ENCODE assay signal across 18 cellular contexts in genomic region chr10:130786365-130786966, GRCh38.
DNase-seq lines count a peak whose midpoint lies in the region; FAIRE-seq and TF ChIP-seq lines count a peak whose summit lies in the region.
"Had no signal": no experiment of that assay in that cellular context is flagged by ENCODE, and none has a peak within 500 bp of the region (broad histone marks: within the 10 kb centered on the region; RNA-seq: fewer than 3 reads in every experiment).

No MANE protein-coding gene starts in this region.

- no peak overlapping the region for H3K4me3 ChIP-seq in kidney (ENCODE audit: low read length in 2 of 2)
- H3K4me3 ChIP-seq in neuronal stem cell (ENCODE audit: low read length in 2 of 2): no peak overlapping the region
- H3K4me3 ChIP-seq: GM23248 had no signal

- H2BK5ac ChIP-seq in neuronal stem cell (ENCODE audit: low read length): no peak overlapping the region

- H2BK15ac ChIP-seq in neuronal stem cell (ENCODE audit: low read length): no peak overlapping the region

- H3K4me2 ChIP-seq in neuronal stem cell (ENCODE audit: insufficient read depth, low read length, poor library complexity, severe bottlenecking): no peak overlapping the region

- FAIRE-seq in kidney (lab: Jason Lieb, UNC): no peak
- FAIRE-seq: G401.6, GM12892, H1 had no signal

- peak overlapping the region; percentile 65 for H3K23ac ChIP-seq in neuronal stem cell (ENCODE audit: low read depth, low read length, poor library complexity)

- DNase-seq in kidney: peak; percentile 36
- no peak for DNase-seq in neuronal stem cell (ENCODE audit: low spot score)
- no peak for DNase-seq in kidney glomerular epithelial cell (lab: John Stamatoyannopoulos, UW)
- DNase-seq in cerebellar cortex (ENCODE audit: low spot score): no peak
- no peak for DNase-seq in RKO (ENCODE audit: low spot score)
- no peak for DNase-seq in SKM-1 treated with dmso at 0.1 percent for 144 hours (lab: John Stamatoyannopoulos, UW; ENCODE audit: unreplicated experiment)
- DNase-seq: C1 segment of cervical spinal cord; Caco-2; CD4-positive, CD25-positive, alpha-beta regulatory T cell; CD8-positive, alpha-beta T cell; DMS153; DND-41; GM23248; H9 had no signal

- no peaks in the 10 kb centered on the region for H3K9me3 ChIP-seq in kidney (ENCODE audit: control insufficient read depth in 1 of 2, low read length in 2 of 2)
- peaks cover 0 to 11% of the 10 kb centered on the region in 2 donors for H3K9me3 ChIP-seq in neuronal stem cell (replicated peaks in 1 of 2; ENCODE audit: control insufficient read depth in 2 of 2, insufficient read depth in 1 of 2, low read depth in 1 of 2, low read length in 2 of 2)
- H3K9me3 ChIP-seq: Caco-2 had no signal

- H4K91ac ChIP-seq in neuronal stem cell (ENCODE audit: low read depth, low read length, poor library complexity): no peak overlapping the region

- H3K14ac ChIP-seq in neuronal stem cell (ENCODE audit: low read length): no peak overlapping the region

- no peak overlapping the region for H2AFZ ChIP-seq in neuronal stem cell (ENCODE audit: low read length)
- H2AFZ ChIP-seq: GM23248 had no signal

- peak overlapping the region; percentile 44 for H3K18ac ChIP-seq in neuronal stem cell (ENCODE audit: low read length)

- peaks cover 0 to 2% (median 0%) of the 10 kb centered on the region in 3 experiments for H3K27me3 ChIP-seq in neuronal stem cell (ENCODE audit: control insufficient read depth in 3 of 3, insufficient read depth in 3 of 3, low read depth in 1 of 3, low read length in 3 of 3)

- no peak overlapping the region for H2BK12ac ChIP-seq in neuronal stem cell (ENCODE audit: low read length)

- peaks cover 7% of the 10 kb centered on the region for H3K79me1 ChIP-seq in neuronal stem cell (ENCODE audit: low read depth, low read length)

- intact Hi-C loops in kidney (cut with DNase I): no loop called here

- H3K9ac ChIP-seq in kidney (ENCODE audit: low read length in 2 of 2) (no peak overlapping the region), neuronal stem cell (ENCODE audit: low read depth, low read length, poor library complexity) (no peak overlapping the region)
- H3K9ac ChIP-seq: GM23248 had no signal

- H3K36me3 ChIP-seq in kidney (ENCODE audit: control insufficient read depth in 1 of 2, insufficient read depth in 2 of 2, low read length in 2 of 2) (no peaks in the 10 kb centered on the region), neuronal stem cell (replicated peaks in 1 of 2; ENCODE audit: control insufficient read depth in 2 of 2, insufficient read depth in 2 of 2, low read length in 2 of 2) (peaks cover 0 to 3% of the 10 kb centered on the region in 2 donors)

- no peak overlapping the region for H3K4ac ChIP-seq in neuronal stem cell (ENCODE audit: low read length)

- H2AK5ac ChIP-seq in neuronal stem cell (ENCODE audit: low read depth, low read length): no peak overlapping the region

- WGBS in neuronal stem cell (ENCODE audit: extremely low coverage in 2 of 2, insufficient read length in 2 of 2, insufficient replicate concordance in 1 of 2), 2 donors: no CpG with 5 or more reads among the region's 20 CpGs

- H4K8ac ChIP-seq in neuronal stem cell (ENCODE audit: low read depth, low read length): no peak overlapping the region

- H3K27ac ChIP-seq in VCaP: peak overlapping the region; percentile 70
- no peak overlapping the region for H3K27ac ChIP-seq in kidney (ENCODE audit: low read depth in 2 of 2, low read length in 2 of 2)
- H3K27ac ChIP-seq in neuronal stem cell (replicated peaks; ENCODE audit: low read length): no peak overlapping the region
- H3K27ac ChIP-seq: GM23248 had no signal

- H3K4me1 ChIP-seq in kidney (ENCODE audit: control insufficient read depth in 1 of 2, insufficient read depth in 1 of 2, low read depth in 1 of 2, low read length in 2 of 2) (no peaks in the 10 kb centered on the region), neuronal stem cell (ENCODE audit: control insufficient read depth in 2 of 2, insufficient read depth in 1 of 2, low read depth in 1 of 2, low read length in 2 of 2) (peaks cover 0 to 5% of the 10 kb centered on the region in 2 donors)
- H3K4me1 ChIP-seq: Caco-2 had no signal

- no peak overlapping the region for H2BK120ac ChIP-seq in neuronal stem cell (ENCODE audit: low read depth, low read length)

- no peak for TF ChIP-seq CTCF in VCaP (conservative IDR thresholded peaks at IDR 0.05)
- TF ChIP-seq CTCF in kidney (IDR thresholded peaks at IDR 0.05; ENCODE audit: borderline replicate concordance, extremely low read depth, insufficient read depth): no peak
